In genomic region chr22:38792833-38793232, GRCh38 we compare ENCODE assay signal across 9 cellular contexts. TPM values are rescaled to one million over a fixed set of nuclear protein-coding genes. Genes with fewer than 3 reads are reported as not detected.
DNase-seq lines count a peak whose midpoint lies in the region; ATAC-seq and TF ChIP-seq lines count a peak whose summit lies in the region.
"Had no signal": no experiment of that assay in that cellular context is flagged by ENCODE, and none has a peak within 500 bp of the region (broad histone marks: within the 10 kb centered on the region; RNA-seq: fewer than 3 reads in every experiment).

No MANE protein-coding gene starts in this region.

- H3K36me3 Mint-ChIP-seq in activated T-cell treated with anti-CD3 and anti-CD28 coated beads, Interleukin-2, amount 50 U/mL, for 24 hours (ENCODE audit: low read depth): peaks cover 5% of the 10 kb centered on the region
- H3K36me3 Mint-ChIP-seq in activated T-helper 1 cell treated with anti-CD3 and anti-CD28 coated beads, Interleukin-12 subunit alpha, Interleukin-12 subunit beta, Interleukin-2, Interleukin-4 antibody, amounts not matched to agents 30 ng/mL and 10 ng/mL and 1 ng/mL, durations not matched to agents 14 hours and 24 hours and 36 hours (ENCODE audit: low read depth): no peaks in the 10 kb centered on the region

- H3K4me1 ChIP-seq in iPS-18a (ENCODE audit: control insufficient read depth, low read depth, low read length): peaks cover 10% of the 10 kb centered on the region
- H3K4me1 ChIP-seq in testis: peaks cover 24% of the 10 kb centered on the region

- intact Hi-C loops in activated T-helper 1 cell treated with anti-CD3 and anti-CD28 coated beads, Interleukin-12 subunit alpha, Interleukin-12 subunit beta, Interleukin-2, Interleukin-4 antibody, amounts not matched to agents 30 ng/mL and 10 ng/mL and 1 ng/mL, durations not matched to agents 14 hours and 24 hours and 36 hours (cut with micrococcal nuclease): no loop called here
- intact Hi-C loops in testis (cut with DNase I; ENCODE audit: low total_unique reads): no loop called here

- no peak for TF ChIP-seq POLR2A in testis (IDR thresholded peaks at IDR 0.05)

- H3K36me3 ChIP-seq in iPS-18a (ENCODE audit: control insufficient read depth, low read depth, low read length) (no peaks in the 10 kb centered on the region), testis (ENCODE audit: low read depth, missing control alignments) (no peaks in the 10 kb centered on the region)

- peak overlapping the region; percentile 82 for H3K4me3 Mint-ChIP-seq in activated T-cell treated with anti-CD3 and anti-CD28 coated beads, Interleukin-2, amount 50 U/mL, for 24 hours
- peak overlapping the region; percentile 93 for H3K4me3 Mint-ChIP-seq in activated T-helper 1 cell treated with anti-CD3 and anti-CD28 coated beads, Interleukin-12 subunit alpha, Interleukin-12 subunit beta, Interleukin-2, Interleukin-4 antibody, amounts not matched to agents 30 ng/mL and 10 ng/mL and 1 ng/mL, durations not matched to agents 14 hours and 24 hours and 36 hours

- H3K27me3 ChIP-seq in iPS-18a (ENCODE audit: control insufficient read depth, insufficient read depth, low read length) (peaks cover 12% of the 10 kb centered on the region), testis (no peaks in the 10 kb centered on the region)

- no peak overlapping the region for H3K27ac ChIP-seq in iPS-18a (ENCODE audit: low read length)
- no peak overlapping the region for H3K27ac ChIP-seq in testis

- no peak for DNase-seq in activated T-cell treated with anti-CD3 and anti-CD28 coated beads, Interleukin-2, amount 50 U/mL, for 24 hours
- DNase-seq in activated T-cell treated with anti-CD3 and anti-CD28 coated beads for 4 hours: no peak
- DNase-seq in activated T-helper 1 cell treated with anti-CD3 and anti-CD28 coated beads, Interleukin-12 subunit alpha, Interleukin-12 subunit beta, Interleukin-2, Interleukin-4 antibody, amounts not matched to agents 30 ng/mL and 10 ng/mL and 1 ng/mL, durations not matched to agents 14 hours and 24 hours and 36 hours (ENCODE audit: low spot score): no peak
- no peak for DNase-seq in testis
- no peak for DNase-seq in HK-2 (ENCODE audit: unreplicated experiment)
- no peak for DNase-seq in superior temporal gyrus (ENCODE audit: extremely low spot score)

- H3K9me3 ChIP-seq in iPS-18a (ENCODE audit: control insufficient read depth, low read depth, low read length) (no peaks in the 10 kb centered on the region), testis (no peaks in the 10 kb centered on the region)

- H3K27ac Mint-ChIP-seq in activated T-cell treated with anti-CD3 and anti-CD28 coated beads, Interleukin-2, amount 50 U/mL, for 24 hours: peak overlapping the region; percentile 82
- H3K27ac Mint-ChIP-seq in activated T-helper 1 cell treated with anti-CD3 and anti-CD28 coated beads, Interleukin-12 subunit alpha, Interleukin-12 subunit beta, Interleukin-2, Interleukin-4 antibody, amounts not matched to agents 30 ng/mL and 10 ng/mL and 1 ng/mL, durations not matched to agents 14 hours and 24 hours and 36 hours: peak overlapping the region; percentile 80

- TF ChIP-seq CTCF in testis (IDR thresholded peaks at IDR 0.05): no peak

- 39 to 62% methylated on average over 4 of the region's 4 CpGs for WGBS in testis, 2 donors

- H3K9ac ChIP-seq in iPS-18a (ENCODE audit: low read length): peak overlapping the region; percentile 64

- no peak for ATAC-seq in GM21737 (IDR thresholded peaks at IDR 0.05; ENCODE audit: unreplicated experiment)
- ATAC-seq: sciatic nerve had no signal

- H3K4me1 Mint-ChIP-seq in activated T-cell treated with anti-CD3 and anti-CD28 coated beads, Interleukin-2, amount 50 U/mL, for 24 hours (ENCODE audit: low read depth): peaks cover 19% of the 10 kb centered on the region
- peaks cover 14% of the 10 kb centered on the region for H3K4me1 Mint-ChIP-seq in activated T-helper 1 cell treated with anti-CD3 and anti-CD28 coated beads, Interleukin-12 subunit alpha, Interleukin-12 subunit beta, Interleukin-2, Interleukin-4 antibody, amounts not matched to agents 30 ng/mL and 10 ng/mL and 1 ng/mL, durations not matched to agents 14 hours and 24 hours and 36 hours (ENCODE audit: low read depth)

- H3K27me3 Mint-ChIP-seq in activated T-cell treated with anti-CD3 and anti-CD28 coated beads, Interleukin-2, amount 50 U/mL, for 24 hours: peaks cover 3% of the 10 kb centered on the region
- peaks cover 2% of the 10 kb centered on the region for H3K27me3 Mint-ChIP-seq in activated T-helper 1 cell treated with anti-CD3 and anti-CD28 coated beads, Interleukin-12 subunit alpha, Interleukin-12 subunit beta, Interleukin-2, Interleukin-4 antibody, amounts not matched to agents 30 ng/mL and 10 ng/mL and 1 ng/mL, durations not matched to agents 14 hours and 24 hours and 36 hours (ENCODE audit: insufficient read depth)

- H3K4me3 ChIP-seq in iPS-18a (ENCODE audit: low read length): peak overlapping the region; percentile 85
- H3K4me3 ChIP-seq in testis: peak overlapping the region; percentile 84 to 96

- no peaks in the 10 kb centered on the region for H3K9me3 Mint-ChIP-seq in activated T-cell treated with anti-CD3 and anti-CD28 coated beads, Interleukin-2, amount 50 U/mL, for 24 hours
- H3K9me3 Mint-ChIP-seq in activated T-helper 1 cell treated with anti-CD3 and anti-CD28 coated beads, Interleukin-12 subunit alpha, Interleukin-12 subunit beta, Interleukin-2, Interleukin-4 antibody, amounts not matched to agents 30 ng/mL and 10 ng/mL and 1 ng/mL, durations not matched to agents 14 hours and 24 hours and 36 hours: no peaks in the 10 kb centered on the region

RNA-seq across cellular contexts. Expression of gene DNAL4, which starts 1.1 kb away (rescaled TPM):
- total RNA-seq in activated T-helper 1 cell treated with anti-CD3 and anti-CD28 coated beads, Interleukin-12 subunit alpha, Interleukin-12 subunit beta, Interleukin-2, Interleukin-4 antibody, amounts not matched to agents 30 ng/mL and 10 ng/mL and 1 ng/mL, durations not matched to agents 14 hours and 24 hours and 36 hours: 5.0 TPM in 2 replicates
- 10 to 100 TPM; 54.4 to 76.8 TPM for total RNA-seq in testis
- polyA plus RNA-seq in testis (ENCODE audit: insufficient read depth, low read depth, low replicate concordance): 107 TPM

RNA-seq across cellular contexts. Expression of gene SUN2, which starts 37.0 kb away (rescaled TPM):
- total RNA-seq in activated T-helper 1 cell treated with anti-CD3 and anti-CD28 coated beads, Interleukin-12 subunit alpha, Interleukin-12 subunit beta, Interleukin-2, Interleukin-4 antibody, amounts not matched to agents 30 ng/mL and 10 ng/mL and 1 ng/mL, durations not matched to agents 14 hours and 24 hours and 36 hours: 146 and 154 TPM in 2 replicates
- total RNA-seq in testis: 100 to 1,000 TPM; 295 to 331 TPM
- 90.8 TPM for polyA plus RNA-seq in testis (ENCODE audit: insufficient read depth, low read depth, low replicate concordance)

RNA-seq across cellular contexts. Expression of gene NPTXR, which starts 51.0 kb away (rescaled TPM):
- 1.2 and 1.3 TPM in 2 replicates for total RNA-seq in activated T-helper 1 cell treated with anti-CD3 and anti-CD28 coated beads, Interleukin-12 subunit alpha, Interleukin-12 subunit beta, Interleukin-2, Interleukin-4 antibody, amounts not matched to agents 30 ng/mL and 10 ng/mL and 1 ng/mL, durations not matched to agents 14 hours and 24 hours and 36 hours
- total RNA-seq in testis: 10 to 100 TPM; 12.6 to 14.1 TPM
- 3.9 TPM for polyA plus RNA-seq in testis (ENCODE audit: insufficient read depth, low read depth, low replicate concordance)
